Comparison of ENCODE assay signal across 8 cellular contexts in genomic region chr15:68276668-68277067, GRCh38. TPM values are rescaled to one million over a fixed set of nuclear protein-coding genes. Genes with fewer than 3 reads are reported as not detected.
A peak's percentile ranks its signal among the peaks of the same experiment; 100 is the strongest.
DNase-seq lines count a peak whose midpoint lies in the region; ATAC-seq and TF ChIP-seq lines count a peak whose summit lies in the region.

No MANE protein-coding gene starts in this region.

- ATAC-seq in RWPE2 (ENCODE audit: low read depth) (no peak), GM19467 (IDR thresholded peaks at IDR 0.05; ENCODE audit: unreplicated experiment) (no peak)

- no peak for TF ChIP-seq EP300 in esophagus muscularis mucosa (IDR thresholded peaks at IDR 0.05)

- peaks cover 38% of the 10 kb centered on the region for H3K79me2 ChIP-seq in DOHH2 (ENCODE audit: control insufficient read depth, low read length)

- no peaks in the 10 kb centered on the region for H3K9me2 ChIP-seq in DOHH2 (replicated peaks; ENCODE audit: control insufficient read depth, low read length)

- peak overlapping the region; percentile 76 for H3K4me2 ChIP-seq in DOHH2 (ENCODE audit: low read length)

- TF ChIP-seq POLR2A in esophagus muscularis mucosa (IDR thresholded peaks at IDR 0.05; ENCODE audit: low read depth): no peak

- H3K27ac ChIP-seq in DOHH2 (ENCODE audit: low read depth, low read length) (peak overlapping the region; percentile 85; the same call in 1 of the 2 replicates), RWPE2 (ENCODE audit: poor library complexity, severe bottlenecking) (peak overlapping the region; percentile 98), esophagus muscularis mucosa (replicated peaks in 1 of 4) (peak overlapping the region; percentile 96 to 99 (median 98))

- H3K27me3 ChIP-seq in DOHH2 (ENCODE audit: control insufficient read depth, low read length) (no peaks in the 10 kb centered on the region), RWPE2 (ENCODE audit: insufficient read depth, poor library complexity, severe bottlenecking) (no peaks in the 10 kb centered on the region), esophagus muscularis mucosa (no peaks in the 10 kb centered on the region)

- peaks cover 39% of the 10 kb centered on the region for H3K4me1 ChIP-seq in DOHH2 (ENCODE audit: control insufficient read depth, low read length)
- peaks cover 43% of the 10 kb centered on the region for H3K4me1 ChIP-seq in RWPE2 (ENCODE audit: insufficient read depth, poor library complexity, severe bottlenecking)
- peaks cover 49 to 64% (median 60%) of the 10 kb centered on the region in 4 donors for H3K4me1 ChIP-seq in esophagus muscularis mucosa

- peak overlapping the region; percentile 79 for H3K4me3 ChIP-seq in DOHH2 (ENCODE audit: low read length)
- peak overlapping the region; percentile 77 for H3K4me3 ChIP-seq in RWPE2 (ENCODE audit: severe bottlenecking)
- peak overlapping the region; percentile 91 to 98 (median 95) for H3K4me3 ChIP-seq in esophagus muscularis mucosa

- WGBS in esophagus muscularis mucosa: 17% methylated on average over 3 of the region's 3 CpGs

- H4K20me1 ChIP-seq in DOHH2 (ENCODE audit: control insufficient read depth, insufficient read depth, low read depth, low read length): peaks cover 21% of the 10 kb centered on the region

- intact Hi-C loops in esophagus muscularis mucosa (cut with DNase I): no loop called here

- TF ChIP-seq CTCF in DOHH2 (IDR thresholded peaks at IDR 0.05; ENCODE audit: low read depth, low read length, poor library complexity, severe bottlenecking): no peak
- TF ChIP-seq CTCF in RWPE2 (IDR thresholded peaks at IDR 0.05; ENCODE audit: poor library complexity, severe bottlenecking): no peak
- TF ChIP-seq CTCF in esophagus muscularis mucosa (IDR thresholded peaks at IDR 0.05): no peak

- H3F3A ChIP-seq in DOHH2 (ENCODE audit: control insufficient read depth, insufficient read depth): no peaks in the 10 kb centered on the region

- no peaks in the 10 kb centered on the region for H3K9me3 ChIP-seq in DOHH2 (ENCODE audit: control insufficient read depth, insufficient read depth, low read length)
- no peaks in the 10 kb centered on the region for H3K9me3 ChIP-seq in RWPE2 (ENCODE audit: severe bottlenecking)
- no peaks in the 10 kb centered on the region for H3K9me3 ChIP-seq in esophagus muscularis mucosa

- H3K36me3 ChIP-seq in DOHH2 (ENCODE audit: control insufficient read depth, low read length): peaks cover 25% of the 10 kb centered on the region
- peaks cover 31% of the 10 kb centered on the region for H3K36me3 ChIP-seq in RWPE2 (ENCODE audit: low read depth)
- H3K36me3 ChIP-seq in esophagus muscularis mucosa: no peaks in the 10 kb centered on the region

- DNase-seq in RWPE2 (ENCODE audit: low spot score) (no peak), esophagus muscularis mucosa (ENCODE audit: extremely low spot score) (no peak), pons (ENCODE audit: low spot score) (peak; percentile 60), NCI-H1048 (lab: John Stamatoyannopoulos, UW) (no peak), NCI-H524 treated with DMSO at 0.1 percent for 48 hours (lab: John Stamatoyannopoulos, UW) (no peak), KG1 (lab: John Stamatoyannopoulos, UW) (no peak)

RNA-seq across cellular contexts. Expression of gene FEM1B, which starts 0.9 kb away (rescaled TPM):
- 10 to 100 TPM; 53.1 to 71.5 (median 56.5) TPM for total RNA-seq in esophagus muscularis mucosa

RNA-seq across cellular contexts. Expression of gene CLN6, which starts 47.1 kb away (rescaled TPM):
- total RNA-seq in esophagus muscularis mucosa: 10 to 100 TPM; 13.4 to 18.2 (median 16.1) TPM
